In genomic region chr20:36607586-36608387, GRCh38 we compare ENCODE assay signal across 11 cellular contexts. TPM values are rescaled to one million over a fixed set of nuclear protein-coding genes. Genes with fewer than 3 reads are reported as not detected.
A peak's percentile ranks its signal among the peaks of the same experiment; 100 is the strongest.
DNase-seq lines count a peak whose midpoint lies in the region; ATAC-seq and TF ChIP-seq lines count a peak whose summit lies in the region.
"Had no signal": no experiment of that assay in that cellular context is flagged by ENCODE, and none has a peak within 500 bp of the region (broad histone marks: within the 10 kb centered on the region; RNA-seq: fewer than 3 reads in every experiment).

No MANE protein-coding gene starts in this region.

- peaks cover 21% of the 10 kb centered on the region for H4K20me1 ChIP-seq in osteoblast (ENCODE audit: insufficient read depth, low read length)

- H3K4me2 ChIP-seq in osteoblast (ENCODE audit: insufficient read depth, low read length), result peak overlapping the region; percentile 98

- DNase-seq in ELR (ENCODE audit: low read depth), result peak; percentile 41
- DNase-seq in M059J (ENCODE audit: low read depth), result peak; percentile 54
- DNase-seq in colonic mucosa, result peak; percentile 65
- DNase-seq in osteoblast (ENCODE audit: insufficient read length, low spot score, missing footprints), result no peak
- no peak for DNase-seq in DMS79 (lab: John Stamatoyannopoulos, UW)
- DNase-seq: activated gamma-delta T cell treated with Interleukin-2 at 50 U/mL for 16 hours, hypothalamus, NCI-H748 treated with DMSO at 0.1 percent for 48 hours had no signal

- H3K36me3 ChIP-seq in colonic mucosa (no peaks in the 10 kb centered on the region), osteoblast (ENCODE audit: insufficient read depth, low read length) (peaks cover 51% of the 10 kb centered on the region)

- H3K27me3 ChIP-seq in colonic mucosa, result no peaks in the 10 kb centered on the region
- H3K27me3 ChIP-seq in osteoblast (ENCODE audit: insufficient read depth, low read length), result no peaks in the 10 kb centered on the region

- peak overlapping the region; percentile 90 for H3K27ac ChIP-seq in colonic mucosa
- H3K27ac ChIP-seq in osteoblast (ENCODE audit: low read depth, low read length), result no peak overlapping the region

- H2AFZ ChIP-seq in osteoblast (ENCODE audit: low read length), result no peak overlapping the region

- H3K4me3 ChIP-seq in colonic mucosa (peak overlapping the region; percentile 98), osteoblast (ENCODE audit: insufficient read depth, low read length) (no peak overlapping the region)

- no peak for TF ChIP-seq CTCF in colonic mucosa (IDR thresholded peaks at IDR 0.05)
- no peak for TF ChIP-seq CTCF in osteoblast (IDR thresholded peaks at IDR 0.05; ENCODE audit: extremely low read depth, low read depth, low read length)

- H3K4me1 ChIP-seq in colonic mucosa (peaks cover 4% of the 10 kb centered on the region), osteoblast (ENCODE audit: insufficient read depth, low read length) (peaks cover 17% of the 10 kb centered on the region)

- intact Hi-C loops in colonic mucosa (cut with DNase I), result no loop called here

- H3K79me2 ChIP-seq in osteoblast (ENCODE audit: insufficient read depth, low read length), result peaks cover 40% of the 10 kb centered on the region

- H3K9me3 ChIP-seq in colonic mucosa, result no peaks in the 10 kb centered on the region
- no peaks in the 10 kb centered on the region for H3K9me3 ChIP-seq in osteoblast (ENCODE audit: low read depth, low read length)

- no peak for ATAC-seq in activated CD4-positive, CD25-positive, alpha-beta regulatory T cell treated with anti-CD3 and anti-CD28 coated beads, Interleukin-2, amount 50 U/mL, for 24 hours
- ATAC-seq in GM21717 (IDR thresholded peaks at IDR 0.05; ENCODE audit: unreplicated experiment) (no peak), HG02588 (IDR thresholded peaks at IDR 0.05; ENCODE audit: unreplicated experiment) (no peak)

- no peak overlapping the region for H3K9ac ChIP-seq in colonic mucosa (ENCODE audit: low read depth in 2 of 2, low read length in 2 of 2)

RNA-seq across cellular contexts. Expression of gene RAB5IF, which starts 2.2 kb away (rescaled TPM):
- total RNA-seq in M059J (2014; rRNA removed; shearing (Covaris generic)), result 331 and 351 TPM in 2 replicates
- 100 to 1,000 TPM; 143 to 207 TPM for total RNA-seq in colonic mucosa
- total RNA-seq in osteoblast, result 54.2 and 59.7 TPM in 2 replicates

RNA-seq across cellular contexts. Expression of gene TGIF2, which starts 34.4 kb away (rescaled TPM):
- total RNA-seq in M059J (2014; rRNA removed; shearing (Covaris generic)), result 15.4 and 23.9 TPM in 2 replicates
- total RNA-seq in colonic mucosa (1 to 10 TPM; 5.6 to 7.3 TPM), osteoblast (9.7 and 10.9 TPM in 2 replicates)

RNA-seq across cellular contexts. Expression of gene SLA2, which starts 38.2 kb away (rescaled TPM):
- 0.02 TPM in 1 of 2 replicates, not detected in the other for total RNA-seq in M059J (2014; rRNA removed; shearing (Covaris generic))
- total RNA-seq in colonic mucosa (under 1 TPM; 0.58 to 0.59 TPM), osteoblast (under 0.01 and 0.36 TPM in 2 replicates)

Comparison
In these comparisons a context has a peak if more than half of its experiments do, and no peak if none do; other contexts are left out.
1. DNase-seq: peak in ELR (single experiment), M059J (single experiment) and colonic mucosa (single experiment); none in osteoblast (single experiment) and DMS79 (single experiment).